ENCODE assay signal across 33 cellular contexts in genomic region chr7:36711256-36711655, GRCh38. TPM values are rescaled to one million over a fixed set of nuclear protein-coding genes. Genes with fewer than 3 reads are reported as not detected.
DNase-seq lines count a peak whose midpoint lies in the region; ATAC-seq, FAIRE-seq and TF ChIP-seq lines count a peak whose summit lies in the region.
"Had no signal": no experiment of that assay in that cellular context is flagged by ENCODE, and none has a peak within 500 bp of the region (broad histone marks: within the 10 kb centered on the region; RNA-seq: fewer than 3 reads in every experiment).

No MANE protein-coding gene starts in this region.

- 71 to 72% methylated on average over 1 of the region's 1 CpG for WGBS in pancreas, 2 donors
- WGBS in prostate gland = 85% methylated on average over 1 of the region's 1 CpG

- FAIRE-seq in pancreas (lab: Jason Lieb, UNC) = no peak
- FAIRE-seq: GM12878, small intestine had no signal

- intact Hi-C loops in CD8-positive, alpha-beta T cell (cut with DNase I, micrococcal nuclease) = no loop called here
- intact Hi-C loops in dendritic cell treated with granulocyte-macrophage colony-stimulating factor and Interleukin-4, amounts not matched to agents 40 ng/mL and 50 ng/mL, for 4 days (cut with micrococcal nuclease) = no loop called here
- intact Hi-C loops in pancreas (cut with DNase I) = no loop called here
- intact Hi-C loops in prostate gland (cut with DNase I) = no loop called here

- no peak overlapping the region for H3K27ac ChIP-seq in CD8-positive, alpha-beta T cell (ENCODE audit: low read depth, low read length)
- peak overlapping the region; percentile 3 to 77 (median 40) for H3K27ac ChIP-seq in pancreas
- H3K27ac ChIP-seq in prostate gland = no peak overlapping the region
- H3K27ac ChIP-seq: BLaER1, heart right ventricle, ovary, right atrium auricular region, SJSA1, thyroid gland, vagina had no signal

- POLR2A ChIA-PET in CD8-positive, alpha-beta T cell (lab: Charles Lee) = interaction anchor here (1.2 kb wide), 1 partner anchor 13 kb away, joined by 3 read pairs; the partner anchor contains the start of gene AOAH

- TF ChIP-seq POLR2A in prostate gland (IDR thresholded peaks at IDR 0.05) = no peak

- CTCF ChIA-PET in CD8-positive, alpha-beta T cell (lab: Charles Lee) = no interaction called here

- no peaks in the 10 kb centered on the region for H3K9me3 ChIP-seq in CD8-positive, alpha-beta T cell (ENCODE audit: low read length)
- H3K9me3 ChIP-seq in pancreas = no peaks in the 10 kb centered on the region
- no peaks in the 10 kb centered on the region for H3K9me3 ChIP-seq in prostate gland
- H3K9me3 ChIP-seq: BLaER1, ovary, SJSA1, thyroid gland, vagina had no signal

- no peaks in the 10 kb centered on the region for H3K36me3 ChIP-seq in CD8-positive, alpha-beta T cell (ENCODE audit: insufficient read depth, low read length)
- H3K36me3 ChIP-seq in pancreas (no peaks in the 10 kb centered on the region), prostate gland (no peaks in the 10 kb centered on the region)
- H3K36me3 ChIP-seq: BLaER1, heart right ventricle, ovary, right atrium auricular region, SJSA1, thyroid gland, vagina had no signal

- peaks cover 58% of the 10 kb centered on the region for H3K36me3 Mint-ChIP-seq in CD8-positive, alpha-beta T cell
- peaks cover 76% of the 10 kb centered on the region for H3K36me3 Mint-ChIP-seq in dendritic cell treated with granulocyte-macrophage colony-stimulating factor and Interleukin-4, amounts not matched to agents 40 ng/mL and 50 ng/mL, for 4 days (ENCODE audit: low read depth)

- no peaks in the 10 kb centered on the region for H3K27me3 Mint-ChIP-seq in CD8-positive, alpha-beta T cell (ENCODE audit: low read depth)
- no peaks in the 10 kb centered on the region for H3K27me3 Mint-ChIP-seq in dendritic cell treated with granulocyte-macrophage colony-stimulating factor and Interleukin-4, amounts not matched to agents 40 ng/mL and 50 ng/mL, for 4 days
- H3K27me3 Mint-ChIP-seq: T-cell had no signal

- H3K4me1 ChIP-seq in CD8-positive, alpha-beta T cell (ENCODE audit: insufficient read depth, low read length) = peaks cover 7% of the 10 kb centered on the region
- H3K4me1 ChIP-seq in pancreas = peaks cover 7 to 14% (median 11%) of the 10 kb centered on the region in 3 donors
- no peaks in the 10 kb centered on the region for H3K4me1 ChIP-seq in prostate gland (replicated peaks)
- H3K4me1 ChIP-seq: BLaER1, right atrium auricular region, thyroid gland, vagina had no signal

- peaks cover 10% of the 10 kb centered on the region for H3K9me3 Mint-ChIP-seq in CD8-positive, alpha-beta T cell
- H3K9me3 Mint-ChIP-seq in dendritic cell treated with granulocyte-macrophage colony-stimulating factor and Interleukin-4, amounts not matched to agents 40 ng/mL and 50 ng/mL, for 4 days = peaks cover 12% of the 10 kb centered on the region

- ATAC-seq in CD8-positive, alpha-beta T cell = no peak
- ATAC-seq in pancreas (peak; percentile 44 to 67 (median 54)), HG03354 (IDR thresholded peaks at IDR 0.05; ENCODE audit: poor library complexity, severe bottlenecking, unreplicated experiment) (no peak), GM21825 (IDR thresholded peaks at IDR 0.05; ENCODE audit: unreplicated experiment) (no peak)
- ATAC-seq: esophagus mucosa, GM12878, heart right ventricle had no signal

- no peak for DNase-seq in CD8-positive, alpha-beta T cell
- DNase-seq in M059J (ENCODE audit: low read depth) (peak; percentile 40), pancreas (no peak), prostate gland (ENCODE audit: low spot score) (no peak)
- DNase-seq: activated CD4-positive, alpha-beta T cell treated with anti-CD3 and anti-CD28 coated beads, Interleukin-2, amount 50 U/mL, for 1 hour; caudate nucleus; cortex of kidney; DMS153; endodermal cell; H7; heart right ventricle; mammary epithelial cell; NCI-H1092; NCI-H187 treated with DMSO at 0.1 percent for 48 hours; NCI-H2171; NCI-H510A; ovary; RPMI8226; small intestine; stimulated activated naive CD4-positive, alpha-beta T cell; T-cell; thyroid gland had no signal

- H3K4me3 Mint-ChIP-seq in CD8-positive, alpha-beta T cell = no peak overlapping the region
- no peak overlapping the region for H3K4me3 Mint-ChIP-seq in dendritic cell treated with granulocyte-macrophage colony-stimulating factor and Interleukin-4, amounts not matched to agents 40 ng/mL and 50 ng/mL, for 4 days
- H3K4me3 Mint-ChIP-seq: endodermal cell, neural crest cell had no signal

- H3K27me3 ChIP-seq in CD8-positive, alpha-beta T cell (ENCODE audit: insufficient read depth, low read length) = no peaks in the 10 kb centered on the region
- H3K27me3 ChIP-seq in pancreas = no peaks in the 10 kb centered on the region
- H3K27me3 ChIP-seq in prostate gland (replicated peaks; ENCODE audit: insufficient read depth) = no peaks in the 10 kb centered on the region
- H3K27me3 ChIP-seq: BLaER1, heart right ventricle, ovary, right atrium auricular region, SJSA1, thyroid gland, vagina had no signal

- peak overlapping the region; percentile 86 for H3K27ac Mint-ChIP-seq in CD8-positive, alpha-beta T cell
- H3K27ac Mint-ChIP-seq in dendritic cell treated with granulocyte-macrophage colony-stimulating factor and Interleukin-4, amounts not matched to agents 40 ng/mL and 50 ng/mL, for 4 days = peak overlapping the region; percentile 8
- H3K27ac Mint-ChIP-seq: endodermal cell had no signal

- TF ChIP-seq CTCF in CD8-positive, alpha-beta T cell (IDR thresholded peaks at IDR 0.05) = no peak
- TF ChIP-seq CTCF in pancreas (IDR thresholded peaks at IDR 0.05) = no peak
- no peak for TF ChIP-seq CTCF in prostate gland (IDR thresholded peaks at IDR 0.05)

- no peak overlapping the region for H3K4me3 ChIP-seq in CD8-positive, alpha-beta T cell (ENCODE audit: low read depth, low read length)
- H3K4me3 ChIP-seq in pancreas = no peak overlapping the region
- H3K4me3 ChIP-seq in prostate gland = no peak overlapping the region
- H3K4me3 ChIP-seq: BLaER1, GM12878, heart right ventricle, ovary, right atrium auricular region, SJSA1, thyroid gland, vagina had no signal

- H3K4me1 Mint-ChIP-seq in CD8-positive, alpha-beta T cell (ENCODE audit: low read depth) = peaks cover 50% of the 10 kb centered on the region
- peaks cover 53% of the 10 kb centered on the region for H3K4me1 Mint-ChIP-seq in dendritic cell treated with granulocyte-macrophage colony-stimulating factor and Interleukin-4, amounts not matched to agents 40 ng/mL and 50 ng/mL, for 4 days (ENCODE audit: low read depth)
- H3K4me1 Mint-ChIP-seq: endodermal cell, neural crest cell had no signal

RNA-seq across cellular contexts. Expression of gene AOAH, which starts 13.0 kb away (rescaled TPM):
- 10 to 100 TPM; 30.8 to 35.2 TPM for total RNA-seq in CD8-positive, alpha-beta T cell
- total RNA-seq in M059J (2014; rRNA removed; shearing (Covaris generic)) = 2.6 and 3.0 TPM in 2 replicates
- total RNA-seq in pancreas = 1 to 10 TPM in 5 of 6 donors, under 1 TPM in 1; 0.79 to 9.0 (median 1.7) TPM
- polyA plus RNA-seq in pancreas = 1 to 10 TPM; 2.0 to 2.6 TPM
- total RNA-seq in prostate gland = 1 to 10 TPM; 4.1 to 4.8 TPM
- total RNA-seq: fibroblast of villous mesenchyme, neural crest cell had no signal

Comparison
In these comparisons a context has a peak if more than half of its experiments do, and no peak if none do; other contexts are left out.
1. ATAC-seq: peak in pancreas (4 of 4); none in CD8-positive, alpha-beta T cell (single experiment), HG03354 (single experiment) and GM21825 (single experiment).
2. H3K27ac ChIP-seq: peak in pancreas (4 of 4); none in CD8-positive, alpha-beta T cell (single experiment) and prostate gland (0 of 2).